ENCODE assay signal across 15 cellular contexts in the genomic region with DNA sequence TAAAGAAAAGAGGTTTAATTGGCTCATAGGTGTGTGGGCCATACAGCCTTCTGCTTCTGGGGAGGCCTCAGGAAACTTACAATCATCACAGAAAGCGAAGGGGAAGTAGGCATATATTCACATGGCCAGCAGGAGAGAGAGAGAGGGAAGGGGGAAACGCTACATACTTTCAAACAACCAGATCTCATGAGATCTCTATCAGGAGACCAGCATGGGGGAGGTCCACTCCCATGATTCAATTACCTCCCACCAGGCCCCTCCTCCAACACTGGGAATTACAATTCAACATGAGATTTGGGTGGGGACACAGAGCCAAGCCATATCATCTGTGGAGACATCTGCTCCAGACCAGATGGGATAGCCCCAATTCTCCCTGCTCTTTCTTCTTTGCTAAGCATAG.
"Had no signal": no experiment of that assay in that cellular context is flagged by ENCODE, and none has a peak within 500 bp of the region (broad histone marks: within the 10 kb centered on the region; RNA-seq: fewer than 3 reads in every experiment).

No MANE protein-coding gene starts in this region.

- H3K9me3 Mint-ChIP-seq: mesothelial cell of epicardium, nephron progenitor cell had no signal

- H3K4me1 Mint-ChIP-seq: central memory CD8-positive, alpha-beta T cell; mesothelial cell of epicardium; nephron progenitor cell had no signal

- DNase-seq: dermis blood vessel endothelial cell; effector memory CD8-positive, alpha-beta T cell; gastrocnemius medialis; kidney; mesenchymal stem cell; nephron progenitor cell; occipital lobe; stimulated activated CD4-positive, alpha-beta T cell treated with anti-CD3 and anti-CD28 coated beads, Interleukin-2, amount 100 ng/mL, for 24 hours; stimulated activated CD4-positive, alpha-beta T cell treated with anti-CD3 and anti-CD28 coated beads, Interleukin-4, amount 100 ng/mL, for 24 hours had no signal

- H3K4me3 Mint-ChIP-seq: central memory CD8-positive, alpha-beta T cell; effector memory CD8-positive, alpha-beta T cell; mesothelial cell of epicardium; naive thymus-derived CD8-positive, alpha-beta T cell; nephron progenitor cell; stimulated activated effector memory CD8-positive, alpha-beta T cell treated with anti-CD3 and anti-CD28 coated beads, Interleukin-12 subunit alpha, Interleukin-12 subunit beta, amount 100 ng/mL, for 72 hours; stimulated activated naive CD8-positive, alpha-beta T cell treated with anti-CD3 and anti-CD28 coated beads, Interleukin-15, Interleukin-2, amounts not matched to agents 100 ng/mL and 50 ng/mL, for 24 hours had no signal

- H3K27ac Mint-ChIP-seq: effector memory CD8-positive, alpha-beta T cell; mesothelial cell of epicardium; naive thymus-derived CD8-positive, alpha-beta T cell; nephron progenitor cell; progenitor cell of endocrine pancreas; stimulated activated effector memory CD8-positive, alpha-beta T cell treated with anti-CD3 and anti-CD28 coated beads, Interleukin-12 subunit alpha, Interleukin-12 subunit beta, amount 100 ng/mL, for 72 hours; stimulated activated naive CD8-positive, alpha-beta T cell treated with anti-CD3 and anti-CD28 coated beads, Interleukin-15, Interleukin-2, amounts not matched to agents 100 ng/mL and 50 ng/mL, for 24 hours had no signal

- H3K36me3 Mint-ChIP-seq: mesothelial cell of epicardium; stimulated activated effector memory CD8-positive, alpha-beta T cell treated with anti-CD3 and anti-CD28 coated beads, Interleukin-12 subunit alpha, Interleukin-12 subunit beta, amount 100 ng/mL, for 72 hours had no signal
